Comparison of ENCODE assay signal across 18 cellular contexts in genomic region chr3:145903472-145904013, GRCh38.
DNase-seq lines count a peak whose midpoint lies in the region; ATAC-seq, FAIRE-seq and TF ChIP-seq lines count a peak whose summit lies in the region.
"Had no signal": no experiment of that assay in that cellular context is flagged by ENCODE, and none has a peak within 500 bp of the region (broad histone marks: within the 10 kb centered on the region; RNA-seq: fewer than 3 reads in every experiment).

No MANE protein-coding gene starts in this region.

- intact Hi-C loops in kidney (cut with DNase I) = no loop called here
- intact Hi-C loops in upper lobe of right lung (cut with DNase I) = no loop called here

- ATAC-seq in upper lobe of right lung = peak; percentile 52
- no peak for ATAC-seq in HG02763 (IDR thresholded peaks at IDR 0.05; ENCODE audit: unreplicated experiment)
- ATAC-seq: HCT116 had no signal

- H3K4me3 ChIP-seq in kidney (ENCODE audit: low read length in 2 of 2) = no peak overlapping the region
- H3K4me3 ChIP-seq in upper lobe of right lung = no peak overlapping the region

- no peaks in the 10 kb centered on the region for H3K4me1 ChIP-seq in kidney (ENCODE audit: control insufficient read depth in 1 of 2, insufficient read depth in 1 of 2, low read depth in 1 of 2, low read length in 2 of 2)
- H3K4me1 ChIP-seq in upper lobe of right lung = no peaks in the 10 kb centered on the region

- no peak overlapping the region for H3K9ac ChIP-seq in kidney (ENCODE audit: low read length in 2 of 2)
- H3K9ac ChIP-seq: SK-N-SH had no signal

- H3K27me3 ChIP-seq in upper lobe of right lung = no peaks in the 10 kb centered on the region

- FAIRE-seq in kidney (lab: Jason Lieb, UNC) = no peak

- H3K27ac ChIP-seq in kidney (ENCODE audit: low read depth in 2 of 2, low read length in 2 of 2) = no peak overlapping the region
- H3K27ac ChIP-seq in upper lobe of right lung = no peak overlapping the region
- H3K27ac ChIP-seq: RWPE1 had no signal

- H3K36me3 ChIP-seq in kidney (ENCODE audit: control insufficient read depth in 1 of 2, insufficient read depth in 2 of 2, low read length in 2 of 2) (no peaks in the 10 kb centered on the region), upper lobe of right lung (no peaks in the 10 kb centered on the region)

- H3K9me3 ChIP-seq in kidney (ENCODE audit: control insufficient read depth in 1 of 2, low read length in 2 of 2) = no peaks in the 10 kb centered on the region
- H3K9me3 ChIP-seq in upper lobe of right lung = no peaks in the 10 kb centered on the region
- H3K9me3 ChIP-seq: SK-N-SH had no signal

- DNase-seq in SHP77 (lab: John Stamatoyannopoulos, UW) (peak; percentile 60 to 64), SHP77 treated with DMSO at 0.1 percent for 48 hours (lab: John Stamatoyannopoulos, UW) (no peak), NCI-H2081 treated with DMSO at 0.1 percent for 48 hours (lab: John Stamatoyannopoulos, UW) (peak; percentile 48), kidney (peak; percentile 45), upper lobe of right lung (no peak), DMS 273 treated with DMSO at 0.1 percent for 48 hours (lab: John Stamatoyannopoulos, UW) (no peak), NCI-H1930 (lab: John Stamatoyannopoulos, UW) (no peak)
- DNase-seq: Calu3; GF-D8; NCI-H1436; NCI-H2171; NK-92 treated with Interleukin-12 subunit alpha and Interleukin-12 subunit beta, amount 100 ng/mL, for 24 hours; OCI-M1; SK-N-SH; T-helper 1 cell had no signal

- TF ChIP-seq CTCF in kidney (IDR thresholded peaks at IDR 0.05; ENCODE audit: borderline replicate concordance, extremely low read depth, insufficient read depth) (no peak), upper lobe of right lung (IDR thresholded peaks at IDR 0.05) (no peak)

Comparison
In these comparisons a context has a peak if more than half of its experiments do, and no peak if none do; other contexts are left out.
1. DNase-seq: peak in SHP77 (2 of 2), NCI-H2081 treated with DMSO at 0.1 percent for 48 hours (single experiment) and kidney (single experiment); none in SHP77 treated with DMSO at 0.1 percent for 48 hours (single experiment), upper lobe of right lung (single experiment), DMS 273 treated with DMSO at 0.1 percent for 48 hours (single experiment) and NCI-H1930 (0 of 2).